In genomic region chr1:37477946-37478345, GRCh38 we compare ENCODE assay signal across 9 cellular contexts. TPM values are rescaled to one million over a fixed set of nuclear protein-coding genes. Genes with fewer than 3 reads are reported as not detected.
DNase-seq lines count a peak whose midpoint lies in the region; ATAC-seq and TF ChIP-seq lines count a peak whose summit lies in the region.
"Had no signal": no experiment of that assay in that cellular context is flagged by ENCODE, and none has a peak within 500 bp of the region (broad histone marks: within the 10 kb centered on the region; RNA-seq: fewer than 3 reads in every experiment).

No MANE protein-coding gene starts in this region.

- peak; percentile 33 for DNase-seq in HK-2 (ENCODE audit: unreplicated experiment)
- DNase-seq in activated CD8-positive, alpha-beta memory T cell treated with anti-CD3 and anti-CD28 coated beads for 24 hours, result peak; percentile 70
- DNase-seq in foreskin keratinocyte, result peak in 1 of 2 donors; percentile 58
- peak in 1 of 2 donors; percentile 70 for DNase-seq in stimulated activated effector memory CD8-positive, alpha-beta T cell treated with anti-CD3 and anti-CD28 coated beads, Interleukin-12 subunit alpha, Interleukin-12 subunit beta, amount 100 ng/mL, for 72 hours (ENCODE audit: low spot score in 2 of 2)
- no peak for DNase-seq in ACHN
- DNase-seq in NOMO-1 treated with dmso at 0.1 percent for 144 hours (lab: John Stamatoyannopoulos, UW; ENCODE audit: unreplicated experiment), result no peak
- DNase-seq in amygdala (lab: John Stamatoyannopoulos, UW), result no peak
- DNase-seq: NCI-H1436 treated with DMSO at 0.1 percent for 48 hours had no signal

- no peaks in the 10 kb centered on the region for H3K9me3 Mint-ChIP-seq in stimulated activated effector memory CD8-positive, alpha-beta T cell treated with anti-CD3 and anti-CD28 coated beads, Interleukin-12 subunit alpha, Interleukin-12 subunit beta, amount 100 ng/mL, for 72 hours

- no peaks in the 10 kb centered on the region for H3K27me3 ChIP-seq in foreskin keratinocyte

- peaks cover 61% of the 10 kb centered on the region for H3K4me1 Mint-ChIP-seq in stimulated activated effector memory CD8-positive, alpha-beta T cell treated with anti-CD3 and anti-CD28 coated beads, Interleukin-12 subunit alpha, Interleukin-12 subunit beta, amount 100 ng/mL, for 72 hours

- peaks cover 85% of the 10 kb centered on the region for H3K36me3 Mint-ChIP-seq in stimulated activated effector memory CD8-positive, alpha-beta T cell treated with anti-CD3 and anti-CD28 coated beads, Interleukin-12 subunit alpha, Interleukin-12 subunit beta, amount 100 ng/mL, for 72 hours

- H3K4me1 ChIP-seq in foreskin keratinocyte, result peaks cover under 1% of the 10 kb centered on the region

- peak overlapping the region; percentile 95 for H3K4me3 Mint-ChIP-seq in stimulated activated effector memory CD8-positive, alpha-beta T cell treated with anti-CD3 and anti-CD28 coated beads, Interleukin-12 subunit alpha, Interleukin-12 subunit beta, amount 100 ng/mL, for 72 hours

- ATAC-seq in foreskin keratinocyte (no peak), HG03025 (IDR thresholded peaks at IDR 0.05; ENCODE audit: low FRiP score, unreplicated experiment) (no peak)
- ATAC-seq in stimulated activated effector memory CD8-positive, alpha-beta T cell treated with anti-CD3 and anti-CD28 coated beads, Interleukin-12 subunit alpha, Interleukin-12 subunit beta, amount 100 ng/mL, for 72 hours, result no peak

- in situ Hi-C loops in ACHN (cut with HindIII; ENCODE audit: low pct_ligation_motif_present, low pct_unique_long_range_greater_than_20kb, low sequenced_read_pairs), result no loop called here

- H3K27ac ChIP-seq in foreskin keratinocyte, result peak overlapping the region; percentile 99

- no peak for TF ChIP-seq CTCF in foreskin keratinocyte (conservative IDR thresholded peaks at IDR 0.05)

- peak overlapping the region; percentile 97 for H3K27ac Mint-ChIP-seq in stimulated activated effector memory CD8-positive, alpha-beta T cell treated with anti-CD3 and anti-CD28 coated beads, Interleukin-12 subunit alpha, Interleukin-12 subunit beta, amount 100 ng/mL, for 72 hours

RNA-seq across cellular contexts. Expression of gene ZC3H12A, which starts 3.6 kb away (rescaled TPM):
- 24.5 and 32.4 TPM in 2 replicates for total RNA-seq in foreskin keratinocyte
- polyA plus RNA-seq in foreskin keratinocyte, result 19.9 and 23.0 TPM in 2 replicates

RNA-seq across cellular contexts. Expression of gene MEAF6, which starts 36.6 kb away (rescaled TPM):
- total RNA-seq in foreskin keratinocyte, result 43.8 and 48.6 TPM in 2 replicates
- 36.7 and 41.3 TPM in 2 replicates for polyA plus RNA-seq in foreskin keratinocyte

Comparison
In these comparisons a context has a peak if more than half of its experiments do, and no peak if none do; other contexts are left out.
1. DNase-seq: peak in HK-2 (single experiment) and activated CD8-positive, alpha-beta memory T cell treated with anti-CD3 and anti-CD28 coated beads for 24 hours (single experiment); none in ACHN (single experiment), NOMO-1 treated with dmso at 0.1 percent for 144 hours (single experiment) and amygdala (0 of 56).